Comparison of ENCODE assay signal across 22 cellular contexts in genomic region chr12:124312601-124313000, GRCh38. TPM values are rescaled to one million over a fixed set of nuclear protein-coding genes. Genes with fewer than 3 reads are reported as not detected.
DNase-seq lines count a peak whose midpoint lies in the region; ATAC-seq, FAIRE-seq and TF ChIP-seq lines count a peak whose summit lies in the region.
"Had no signal": no experiment of that assay in that cellular context is flagged by ENCODE, and none has a peak within 500 bp of the region (broad histone marks: within the 10 kb centered on the region; RNA-seq: fewer than 3 reads in every experiment).

No MANE protein-coding gene starts in this region.

- H3K4me2 ChIP-seq in neural progenitor cell, result no peak overlapping the region
- H3K4me2 ChIP-seq: A549; BLaER1 treated with 17β-estradiol and CSF1 and Interleukin-3, amounts not matched to agents 10 nM and 100 nM had no signal

- intact Hi-C loops in Right ventricle myocardium inferior (cut with DNase I), result no loop called here
- intact Hi-C loops in Right ventricle myocardium superior (cut with DNase I), result no loop called here

- CTCF ChIA-PET in HEK293 (lab: Yijun Ruan, JAX), result no interaction called here

- POLR2A ChIA-PET in HEK293 (lab: Yijun Ruan, JAX), result no interaction called here

- H3K27me3 Mint-ChIP-seq in neural progenitor cell (ENCODE audit: insufficient read depth, low read depth), result peaks cover 5% of the 10 kb centered on the region
- H3K27me3 Mint-ChIP-seq: B cell; CD4-positive, alpha-beta T cell had no signal

- H3K27ac ChIP-seq in HEK293 (ENCODE audit: extremely low read depth, low read depth, low read length) (no peak overlapping the region), neural progenitor cell (no peak overlapping the region)
- H3K27ac ChIP-seq: 22Rv1; A549; BLaER1 treated with 17β-estradiol and CSF1 and Interleukin-3, amounts not matched to agents 10 nM and 100 nM; C4-2B had no signal

- H3K4me3 ChIP-seq in HEK293 (ENCODE audit: low read depth, low read length), result no peak overlapping the region
- H3K4me3 ChIP-seq in neural progenitor cell, result no peak overlapping the region
- H3K4me3 ChIP-seq: A549; BLaER1 treated with 17β-estradiol and CSF1 and Interleukin-3, amounts not matched to agents 10 nM and 100 nM had no signal

- H2AFZ ChIP-seq in neural progenitor cell (replicated peaks), result no peak overlapping the region

- peak overlapping the region; percentile 29 for H3K27ac Mint-ChIP-seq in neural progenitor cell
- H3K27ac Mint-ChIP-seq: B cell; CD4-positive, alpha-beta T cell; CD8-positive, alpha-beta T cell had no signal

- H3K36me3 ChIP-seq in HEK293 (ENCODE audit: control insufficient read depth in 2 of 2, insufficient read depth in 1 of 2, low read length in 2 of 2), result no peaks in the 10 kb centered on the region
- no peaks in the 10 kb centered on the region for H3K36me3 ChIP-seq in neural progenitor cell
- H3K36me3 ChIP-seq: BLaER1 treated with 17β-estradiol and CSF1 and Interleukin-3, amounts not matched to agents 10 nM and 100 nM had no signal

- ATAC-seq in Right ventricle myocardium inferior (no peak), Right ventricle myocardium superior (ENCODE audit: poor library complexity) (no peak)
- ATAC-seq: A549; CD8-positive, alpha-beta T cell had no signal

- no peaks in the 10 kb centered on the region for H3K79me2 ChIP-seq in neural progenitor cell (ENCODE audit: low read depth)

- H4K20me1 ChIP-seq in neural progenitor cell (ENCODE audit: low read depth), result no peaks in the 10 kb centered on the region
- H4K20me1 ChIP-seq: BLaER1 treated with 17β-estradiol and CSF1 and Interleukin-3, amounts not matched to agents 10 nM and 100 nM had no signal

- no peak for TF ChIP-seq POLR2A in H54 (IDR thresholded peaks at IDR 0.05; ENCODE audit: low read depth, low read length)

- peaks cover 2% of the 10 kb centered on the region for H3K9me3 Mint-ChIP-seq in neural progenitor cell
- H3K9me3 Mint-ChIP-seq: CD4-positive, alpha-beta T cell; CD8-positive, alpha-beta T cell had no signal

- H3K4me1 Mint-ChIP-seq in neural progenitor cell, result peaks cover 18% of the 10 kb centered on the region
- H3K4me1 Mint-ChIP-seq: B cell had no signal

- H3K4me1 ChIP-seq in HEK293 (ENCODE audit: control insufficient read depth, insufficient read depth, low read length), result no peaks in the 10 kb centered on the region
- H3K4me1 ChIP-seq in neural progenitor cell, result no peaks in the 10 kb centered on the region
- H3K4me1 ChIP-seq: A549, Caco-2 had no signal

- TF ChIP-seq CTCF in HEK293 (tag by site-specific recombination; IDR thresholded peaks at IDR 0.05), result no peak
- TF ChIP-seq CTCF in neural progenitor cell (IDR thresholded peaks at IDR 0.05), result no peak

- no peak overlapping the region for H3K4me3 Mint-ChIP-seq in neural progenitor cell
- H3K4me3 Mint-ChIP-seq: B cell; CD4-positive, alpha-beta T cell; CD8-positive, alpha-beta T cell had no signal

- DNase-seq in Right ventricle myocardium inferior (ENCODE audit: missing footprints) (peak; percentile 11), Right ventricle myocardium superior (no peak), neural progenitor cell (ENCODE audit: low spot score) (no peak), H54 (ENCODE audit: insufficient read length, low spot score) (no peak)
- DNase-seq: AML-193; Caco-2; Calu3; CD4-positive, alpha-beta T cell; CD8-positive, alpha-beta T cell; DMS79 treated with DMSO at 0.1 percent for 48 hours; GF-D8 had no signal

- no peak overlapping the region for H3K9ac ChIP-seq in neural progenitor cell
- H3K9ac ChIP-seq: BLaER1 treated with 17β-estradiol and CSF1 and Interleukin-3, amounts not matched to agents 10 nM and 100 nM had no signal

- peaks cover 3% of the 10 kb centered on the region for H3K36me3 Mint-ChIP-seq in neural progenitor cell
- H3K36me3 Mint-ChIP-seq: CD8-positive, alpha-beta T cell had no signal

- H3K9me3 ChIP-seq in HEK293 (ENCODE audit: control insufficient read depth, insufficient read depth, low read depth, low read length) (no peaks in the 10 kb centered on the region), neural progenitor cell (ENCODE audit: low read depth) (no peaks in the 10 kb centered on the region)
- H3K9me3 ChIP-seq: A549; BLaER1 treated with 17β-estradiol and CSF1 and Interleukin-3, amounts not matched to agents 10 nM and 100 nM; Caco-2 had no signal

- H3F3A ChIP-seq in neural progenitor cell (ENCODE audit: low read depth), result no peaks in the 10 kb centered on the region

- no peaks in the 10 kb centered on the region for H3K27me3 ChIP-seq in neural progenitor cell
- H3K27me3 ChIP-seq: BLaER1 treated with 17β-estradiol and CSF1 and Interleukin-3, amounts not matched to agents 10 nM and 100 nM had no signal

- FAIRE-seq in H54 (lab: Jason Lieb, UNC), result no peak
- FAIRE-seq: A549, D721Med, G401.6, GM12891, GM19239 had no signal

TF ChIP-seq in HEK293, 187 proteins besides CTCF, POLR2A, EP300 and RAD21:
- TF ChIP-seq ZNF571 (tag by site-specific recombination; IDR thresholded peaks at IDR 0.05) (no peak), WT1 (tag by site-specific recombination; IDR thresholded peaks at IDR 0.05) (no peak), ZNF157 (tag by site-specific recombination; IDR thresholded peaks at IDR 0.05) (peak; percentile 98)

RNA-seq across cellular contexts. Expression of gene RFLNA, which starts 17.7 kb away (rescaled TPM):
- total RNA-seq in Right ventricle myocardium inferior, result 0.19 TPM
- total RNA-seq in Right ventricle myocardium superior, result 0.16 TPM
- 1.4 and 2.8 TPM in 2 replicates for total RNA-seq in neural progenitor cell (ENCODE audit: low replicate concordance)
- total RNA-seq: A172; B cell; Calu3; CD4-positive, alpha-beta T cell; CD8-positive, alpha-beta T cell had no signal
